Comparison of ENCODE assay signal across 25 cellular contexts in genomic region chr14:67764496-67764895, GRCh38. TPM values are rescaled to one million over a fixed set of nuclear protein-coding genes. Genes with fewer than 3 reads are reported as not detected.
DNase-seq lines count a peak whose midpoint lies in the region; ATAC-seq, FAIRE-seq and TF ChIP-seq lines count a peak whose summit lies in the region.
"Had no signal": no experiment of that assay in that cellular context is flagged by ENCODE, and none has a peak within 500 bp of the region (broad histone marks: within the 10 kb centered on the region; RNA-seq: fewer than 3 reads in every experiment).

No MANE protein-coding gene starts in this region.

- H3K27me3 ChIP-seq in PC-3 (ENCODE audit: low read length), result no peaks in the 10 kb centered on the region
- no peaks in the 10 kb centered on the region for H3K27me3 ChIP-seq in foreskin keratinocyte
- H3K27me3 ChIP-seq: BLaER1 treated with 17β-estradiol and CSF1 and Interleukin-3, amounts not matched to agents 10 nM and 100 nM; MG63; Peyer's patch had no signal

- H3K4me2 ChIP-seq in PC-3 (ENCODE audit: low read length), result peak overlapping the region; percentile 75
- H3K4me2 ChIP-seq: BLaER1 treated with 17β-estradiol and CSF1 and Interleukin-3, amounts not matched to agents 10 nM and 100 nM had no signal

- POLR2A ChIA-PET in PC-3 (lab: Charles Lee; ENCODE audit: unreplicated experiment), result no interaction called here

- H3F3A ChIP-seq in PC-3 (ENCODE audit: low read length, unreplicated experiment), result peaks cover 4% of the 10 kb centered on the region

- H3K9ac ChIP-seq in PC-3 (ENCODE audit: low read length), result peak overlapping the region; percentile 54
- H3K9ac ChIP-seq: BLaER1 treated with 17β-estradiol and CSF1 and Interleukin-3, amounts not matched to agents 10 nM and 100 nM had no signal

- ATAC-seq in PC-3 (peak; percentile 24), foreskin keratinocyte (no peak)
- ATAC-seq: CD8-positive, alpha-beta T cell; SK-N-SH treated with all-trans-retinoic acid at 6 μM for 48 hours had no signal

- H3K9me2 ChIP-seq in PC-3 (replicated peaks; ENCODE audit: low read length), result no peaks in the 10 kb centered on the region

- H3K4me3 ChIP-seq in PC-3 (ENCODE audit: low read length) (peak overlapping the region; percentile 22; the same call in 1 of the 2 replicates), epithelial cell of esophagus (ENCODE audit: low read length) (no peak overlapping the region)
- H3K4me3 ChIP-seq: BLaER1 treated with 17β-estradiol and CSF1 and Interleukin-3, amounts not matched to agents 10 nM and 100 nM; MG63; Peyer's patch had no signal

- H3K79me2 ChIP-seq in PC-3 (ENCODE audit: low read length), result no peaks in the 10 kb centered on the region

- TF ChIP-seq CTCF in 22Rv1 (IDR thresholded peaks at IDR 0.05) (no peak), PC-3 (conservative IDR thresholded peaks at IDR 0.05; ENCODE audit: low read depth, low read length) (no peak), epithelial cell of esophagus (IDR thresholded peaks at IDR 0.05; ENCODE audit: insufficient read depth, low read depth, low read length, missing control alignments) (no peak), foreskin keratinocyte (conservative IDR thresholded peaks at IDR 0.05) (no peak)

- intact Hi-C loops in PC-3 (cut with micrococcal nuclease), result no loop called here

- no peaks in the 10 kb centered on the region for H3K9me3 ChIP-seq in PC-3 (ENCODE audit: low read length)
- H3K9me3 ChIP-seq: BLaER1 treated with 17β-estradiol and CSF1 and Interleukin-3, amounts not matched to agents 10 nM and 100 nM; MG63; Peyer's patch had no signal

- CTCF ChIA-PET in PC-3 (lab: Charles Lee), result no interaction called here

- no peak for FAIRE-seq in frontal cortex (lab: Jason Lieb, UNC)
- FAIRE-seq: H54 had no signal

- BruUV-seq in PC-3 (replicated peaks; lab: Mats Ljungman, UMichigan), result no TSS peak

- peaks cover 39% of the 10 kb centered on the region for H3K4me1 ChIP-seq in PC-3 (ENCODE audit: insufficient read depth, low read length)
- H3K4me1 ChIP-seq in foreskin keratinocyte, result no peaks in the 10 kb centered on the region
- H3K4me1 ChIP-seq: Peyer's patch had no signal

- peaks cover 49% of the 10 kb centered on the region for H3K36me3 ChIP-seq in PC-3 (ENCODE audit: low read depth, low read length)
- H3K36me3 ChIP-seq: MG63 had no signal

- no peaks in the 10 kb centered on the region for H4K20me1 ChIP-seq in PC-3 (ENCODE audit: low read length)

- peak overlapping the region; percentile 38; the same call in 1 of the 2 replicates for H3K27ac ChIP-seq in 22Rv1
- peak overlapping the region; percentile 92 for H3K27ac ChIP-seq in PC-3 (ENCODE audit: low read length)
- H3K27ac ChIP-seq in foreskin keratinocyte, result no peak overlapping the region
- H3K27ac ChIP-seq: BLaER1 treated with 17β-estradiol and CSF1 and Interleukin-3, amounts not matched to agents 10 nM and 100 nM; Peyer's patch had no signal

- DNase-seq in PC-3, result peak; percentile 65
- peak; percentile 43 for DNase-seq in epithelial cell of esophagus (ENCODE audit: low read depth)
- DNase-seq in putamen (ENCODE audit: low spot score), result peak; percentile 4
- no peak for DNase-seq in frontal cortex (ENCODE audit: low spot score in 2 of 2)
- no peak for DNase-seq in activated CD4-positive, CD25-positive, alpha-beta regulatory T cell (lab: John Stamatoyannopoulos, UW)
- no peak for DNase-seq in epidermal melanocyte (ENCODE audit: insufficient read length, low spot score)
- DNase-seq in foreskin keratinocyte, result no peak
- DNase-seq: 8988T; CD8-positive, alpha-beta T cell; DMS53; EL; GF-D8; Karpas-422; MG63; NCI-H1417 treated with DMSO at 0.1 percent for 48 hours; NCI-H187 treated with DMSO at 0.1 percent for 48 hours; NCI-H226; NCI-H510A treated with DMSO at 0.1 percent for 48 hours; NCI-H748 treated with DMSO at 0.1 percent for 48 hours; NK-92 treated with Interleukin-12 subunit alpha and Interleukin-12 subunit beta, amount 100 ng/mL, for 24 hours; Peyer's patch had no signal

- H2AFZ ChIP-seq in PC-3 (ENCODE audit: low read length), result no peak overlapping the region

RNA-seq across cellular contexts. Expression of gene ZFYVE26, which starts 51.9 kb away (rescaled TPM):
- 20.0 and 21.1 TPM in 2 replicates for total RNA-seq in PC-3 (2014; rRNA removed)
- total RNA-seq in frontal cortex, result 14.7 TPM
- total RNA-seq in foreskin keratinocyte, result 11.6 and 15.5 TPM in 2 replicates
- 2.3 and 2.4 TPM in 2 replicates for polyA plus RNA-seq in foreskin keratinocyte

RNA-seq across cellular contexts. Expression of gene RAD51B, which starts 55.1 kb away (rescaled TPM):
- total RNA-seq in PC-3 (2014; rRNA removed), result 8.6 and 10.8 TPM in 2 replicates
- 5.3 TPM for total RNA-seq in frontal cortex
- total RNA-seq in foreskin keratinocyte, result 12.5 and 15.1 TPM in 2 replicates
- 6.6 and 7.3 TPM in 2 replicates for polyA plus RNA-seq in foreskin keratinocyte

Comparison
In these comparisons a context has a peak if more than half of its experiments do, and no peak if none do; other contexts are left out.
1. DNase-seq: peak in PC-3 (single experiment), epithelial cell of esophagus (single experiment) and putamen (single experiment); none in frontal cortex (0 of 2), activated CD4-positive, CD25-positive, alpha-beta regulatory T cell (0 of 4), epidermal melanocyte (single experiment) and foreskin keratinocyte (0 of 2).